ENCODE assay signal across 10 cellular contexts in genomic region chr12:107564946-107565345, GRCh38.
A peak's percentile ranks its signal among the peaks of the same experiment; 100 is the strongest.
DNase-seq lines count a peak whose midpoint lies in the region; ATAC-seq and TF ChIP-seq lines count a peak whose summit lies in the region.
"Had no signal": no experiment of that assay in that cellular context is flagged by ENCODE, and none has a peak within 500 bp of the region (broad histone marks: within the 10 kb centered on the region; RNA-seq: fewer than 3 reads in every experiment).

No MANE protein-coding gene starts in this region.

- no peak overlapping the region for H2AK5ac ChIP-seq in IMR-90 (ENCODE audit: low read depth, low read length)

- no peaks in the 10 kb centered on the region for H3K79me2 ChIP-seq in DND-41 (ENCODE audit: insufficient read depth, low read length)

- WGBS in IMR-90 (ENCODE audit: extremely low coverage in 2 of 2, insufficient read length in 1 of 2), 2 experiments: no CpG with 5 or more reads among the region's 3 CpGs

- H2BK5ac ChIP-seq in IMR-90 (ENCODE audit: low read depth, low read length, poor library complexity, severe bottlenecking): no peak overlapping the region

- H3K27ac ChIP-seq in DND-41 (ENCODE audit: low read length) (no peak overlapping the region), IMR-90 (ENCODE audit: insufficient read depth, low read length) (no peak overlapping the region)
- H3K27ac ChIP-seq: SK-N-MC had no signal

- H3K4me3 Mint-ChIP-seq in activated CD4-positive, alpha-beta memory T cell treated with anti-CD3 and anti-CD28 coated beads, Interleukin-2, amount 10 ng/mL, durations not matched to agents 7 days and 5 days: no peak overlapping the region

- H2BK15ac ChIP-seq in IMR-90 (ENCODE audit: low read depth, low read length): no peak overlapping the region

- no peak overlapping the region for H4K8ac ChIP-seq in IMR-90 (ENCODE audit: low read depth in 2 of 2, low read length in 2 of 2)

- in situ Hi-C loops in IMR-90 (cut with MboI; ENCODE audit: low sequenced_read_pairs): no loop called here

- H3K9me3 ChIP-seq in DND-41 (ENCODE audit: insufficient read depth, low read length, severe bottlenecking) (no peaks in the 10 kb centered on the region), IMR-90 (ENCODE audit: control insufficient read depth, insufficient read depth, low read length) (no peaks in the 10 kb centered on the region)
- H3K9me3 ChIP-seq: HAP-1 had no signal

- H2AK9ac ChIP-seq in IMR-90 (replicated peaks; ENCODE audit: low read depth, low read length, poor library complexity): no peak overlapping the region

- peaks cover 16% of the 10 kb centered on the region for H3K27me3 ChIP-seq in DND-41 (ENCODE audit: insufficient read depth, low read length, poor library complexity)
- H3K27me3 ChIP-seq in IMR-90 (ENCODE audit: control insufficient read depth, insufficient read depth, low read length): no peaks in the 10 kb centered on the region

- DNase-seq in DND-41 (no peak), IMR-90 (peak; percentile 16), lung microvascular endothelial cell (ENCODE audit: low read depth in 2 of 2) (peak; percentile 12 to 49), C1 segment of cervical spinal cord (lab: John Stamatoyannopoulos, UW) (no peak), posterior vena cava (ENCODE audit: low spot score) (no peak)
- peak; percentile 18 for DNase-seq in activated CD4-positive, alpha-beta memory T cell treated with anti-CD3 and anti-CD28 coated beads, Interleukin-2, amount 10 ng/mL, durations not matched to agents 7 days and 5 days
- DNase-seq in stimulated activated CD4-positive, alpha-beta T cell treated with anti-CD3 and anti-CD28 coated beads, Interleukin-2, amount 100 ng/mL, for 24 hours: no peak
- no peak for DNase-seq in activated CD8-positive, alpha-beta memory T cell treated with anti-CD3 and anti-CD28 coated beads for 24 hours

- CTCF ChIA-PET in IMR-90 (lab: Yijun Ruan, JAX): interaction anchor here (0.6 kb wide), 1 partner anchor 83 kb away, joined by 5 read pairs; no protein-coding TSS in a partner anchor
- CTCF ChIA-PET in activated CD4-positive, alpha-beta memory T cell treated with anti-CD3 and anti-CD28 coated beads, Interleukin-2, amount 10 ng/mL, durations not matched to agents 7 days and 5 days (lab: Charles Lee): no interaction called here

- no peak for TF ChIP-seq POLR2A in IMR-90 (IDR thresholded peaks at IDR 0.05; ENCODE audit: low read depth, low read length)

- H3K4me1 ChIP-seq in DND-41 (ENCODE audit: insufficient read depth, low read length) (no peaks in the 10 kb centered on the region), IMR-90 (ENCODE audit: control insufficient read depth, insufficient read depth, low read length) (no peaks in the 10 kb centered on the region; the same call in 1 of the 2 replicates)
- H3K4me1 ChIP-seq: HAP-1 had no signal

- intact Hi-C loops in IMR-90 (cut with micrococcal nuclease) (no loop called here), posterior vena cava (cut with DNase I) (no loop called here)

- TF ChIP-seq RAD21 in IMR-90 (IDR thresholded peaks at IDR 0.05; ENCODE audit: low read length): peak; percentile 40

- H3K36me3 Mint-ChIP-seq in activated CD4-positive, alpha-beta memory T cell treated with anti-CD3 and anti-CD28 coated beads, Interleukin-2, amount 10 ng/mL, durations not matched to agents 7 days and 5 days (ENCODE audit: low read depth): no peaks in the 10 kb centered on the region

- H3K9ac ChIP-seq in DND-41 (ENCODE audit: low read depth, low read length) (no peak overlapping the region), IMR-90 (ENCODE audit: low read depth, low read length) (no peak overlapping the region)

- H3K36me3 ChIP-seq in DND-41 (ENCODE audit: insufficient read depth, low read length) (no peaks in the 10 kb centered on the region), IMR-90 (ENCODE audit: control insufficient read depth, insufficient read depth, low read length) (no peaks in the 10 kb centered on the region)
- H3K36me3 ChIP-seq: HAP-1 had no signal

- ATAC-seq in DND-41 (ENCODE audit: insufficient read depth, low read depth) (no peak), IMR-90 (ENCODE audit: low read depth) (peak; percentile 46; the same call in 1 of the 2 replicates)

- no peak overlapping the region for H3K23ac ChIP-seq in IMR-90 (ENCODE audit: low read depth, low read length)

- no peaks in the 10 kb centered on the region for H3K9me3 Mint-ChIP-seq in activated CD4-positive, alpha-beta memory T cell treated with anti-CD3 and anti-CD28 coated beads, Interleukin-2, amount 10 ng/mL, durations not matched to agents 7 days and 5 days

- H3K4ac ChIP-seq in IMR-90 (ENCODE audit: low read depth, low read length): no peak overlapping the region

- H4K91ac ChIP-seq in IMR-90 (ENCODE audit: insufficient read depth, low read depth, low read length): no peak overlapping the region

- H3K4me2 ChIP-seq in DND-41 (ENCODE audit: insufficient read depth, low read length) (no peak overlapping the region), IMR-90 (ENCODE audit: low read depth, low read length) (no peak overlapping the region)

- no peaks in the 10 kb centered on the region for H3K9me1 ChIP-seq in IMR-90 (ENCODE audit: insufficient read depth, low read length)

- no peaks in the 10 kb centered on the region for H3K27me3 Mint-ChIP-seq in activated CD4-positive, alpha-beta memory T cell treated with anti-CD3 and anti-CD28 coated beads, Interleukin-2, amount 10 ng/mL, durations not matched to agents 7 days and 5 days

- POLR2A ChIA-PET in IMR-90 (lab: Charles Lee; ENCODE audit: unreplicated experiment): no interaction called here
- POLR2A ChIA-PET in activated CD4-positive, alpha-beta memory T cell treated with anti-CD3 and anti-CD28 coated beads, Interleukin-2, amount 10 ng/mL, durations not matched to agents 7 days and 5 days (lab: Charles Lee): no interaction called here

- no peak overlapping the region for H2AFZ ChIP-seq in DND-41 (ENCODE audit: low read depth, low read length)
- H2AFZ ChIP-seq in IMR-90 (replicated peaks; ENCODE audit: low read length, poor library complexity): no peak overlapping the region

- H3K4me3 ChIP-seq in DND-41 (ENCODE audit: low read depth in 1 of 2, low read length in 2 of 2): no peak overlapping the region
- no peak overlapping the region for H3K4me3 ChIP-seq in IMR-90 (ENCODE audit: insufficient read depth, low read depth, low read length)
- H3K4me3 ChIP-seq: HAP-1, SK-N-MC had no signal

- H2BK20ac ChIP-seq in IMR-90 (ENCODE audit: low read depth, low read length): no peak overlapping the region

- TF ChIP-seq CTCF in DND-41 (IDR thresholded peaks at IDR 0.05; ENCODE audit: borderline replicate concordance, extremely low read depth, low read length, poor library complexity, severe bottlenecking) (peak; percentile 30), IMR-90 (conservative IDR thresholded peaks at IDR 0.05; ENCODE audit: low read depth, low read length) (no peak; the same call in 1 of the 2 replicates)

- no peak overlapping the region for H3K56ac ChIP-seq in IMR-90 (ENCODE audit: extremely low read depth, insufficient read depth, low read length)

- H3K14ac ChIP-seq in IMR-90 (replicated peaks; ENCODE audit: low read depth, low read length): no peak overlapping the region

- H4K20me1 ChIP-seq in DND-41 (ENCODE audit: insufficient read depth, low read length) (no peaks in the 10 kb centered on the region), IMR-90 (ENCODE audit: insufficient read depth, low read length) (no peaks in the 10 kb centered on the region)

- no peak overlapping the region for H2BK120ac ChIP-seq in IMR-90 (ENCODE audit: low read depth, low read length)

- dilution Hi-C loops in IMR-90 (cut with HindIII; ENCODE audit: low sequenced_read_pairs, unreplicated experiment): no loop called here

- BruUV-seq in IMR-90 (replicated peaks; lab: Mats Ljungman, UMichigan): no TSS peak

- no peaks in the 10 kb centered on the region for H3K4me1 Mint-ChIP-seq in activated CD4-positive, alpha-beta memory T cell treated with anti-CD3 and anti-CD28 coated beads, Interleukin-2, amount 10 ng/mL, durations not matched to agents 7 days and 5 days

- H3K27ac Mint-ChIP-seq in activated CD4-positive, alpha-beta memory T cell treated with anti-CD3 and anti-CD28 coated beads, Interleukin-2, amount 10 ng/mL, durations not matched to agents 7 days and 5 days: no peak overlapping the region

- no peaks in the 10 kb centered on the region for H3K79me1 ChIP-seq in IMR-90 (ENCODE audit: low read depth in 1 of 2, low read length in 2 of 2)

- H3K18ac ChIP-seq in IMR-90 (ENCODE audit: low read depth, low read length): no peak overlapping the region

- no peak overlapping the region for H4K5ac ChIP-seq in IMR-90 (ENCODE audit: low read depth, low read length)

TF ChIP-seq in IMR-90, 13 proteins besides CTCF, POLR2A, EP300 and RAD21:
- TF ChIP-seq MAFK (IDR thresholded peaks at IDR 0.05; ENCODE audit: low read depth, low read length): no peak
- TF ChIP-seq SMC3 (IDR thresholded peaks at IDR 0.05; ENCODE audit: low read depth, low read length): no peak; the same call in 1 of the 2 replicates
- TF ChIP-seq MXI1 (IDR thresholded peaks at IDR 0.05; ENCODE audit: borderline replicate concordance, low read depth, low read length): no peak
- no peak for TF ChIP-seq ELK1 (IDR thresholded peaks at IDR 0.05; ENCODE audit: borderline replicate concordance, low read depth, low read length)
- no peak for TF ChIP-seq MAZ (IDR thresholded peaks at IDR 0.05; ENCODE audit: borderline replicate concordance, low read depth, low read length)
- no peak for TF ChIP-seq FOS (IDR thresholded peaks at IDR 0.05; ENCODE audit: low read depth, low read length)
- TF ChIP-seq BHLHE40 (IDR thresholded peaks at IDR 0.05; ENCODE audit: low read depth, low read length): no peak
- no peak for TF ChIP-seq CEBPB (IDR thresholded peaks at IDR 0.05; ENCODE audit: low read depth, low read length)

Comparison
In these comparisons a context has a peak if more than half of its experiments do, and no peak if none do; other contexts are left out.
1. DNase-seq: peak in IMR-90 (single experiment), activated CD4-positive, alpha-beta memory T cell treated with anti-CD3 and anti-CD28 coated beads, Interleukin-2, amount 10 ng/mL, durations not matched to agents 7 days and 5 days (single experiment) and lung microvascular endothelial cell (2 of 2); none in DND-41 (single experiment), stimulated activated CD4-positive, alpha-beta T cell treated with anti-CD3 and anti-CD28 coated beads, Interleukin-2, amount 100 ng/mL, for 24 hours (0 of 2), C1 segment of cervical spinal cord (0 of 14), activated CD8-positive, alpha-beta memory T cell treated with anti-CD3 and anti-CD28 coated beads for 24 hours (single experiment) and posterior vena cava (single experiment).